Comparison of ENCODE assay signal across 17 cellular contexts in the genomic region with DNA sequence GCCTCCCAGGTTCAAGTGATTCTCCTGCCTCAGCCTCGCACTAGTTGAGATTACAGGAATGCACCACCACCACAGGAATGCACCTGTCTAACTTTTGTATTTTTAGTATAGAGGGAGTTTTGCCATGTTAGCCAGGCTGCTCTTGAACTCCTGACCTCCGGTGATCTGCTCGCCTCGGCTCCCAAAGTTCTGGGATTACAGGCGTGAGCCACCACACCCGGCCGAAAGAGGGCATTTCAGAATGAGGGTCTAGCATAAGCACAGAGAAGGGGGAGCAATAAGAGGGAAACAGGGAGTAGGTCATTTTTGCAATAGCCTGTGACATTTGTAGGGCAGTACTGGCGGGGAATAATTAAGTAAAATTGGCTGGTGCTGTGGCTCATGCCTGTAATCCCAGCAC. TPM values are rescaled to one million over a fixed set of nuclear protein-coding genes. Genes with fewer than 3 reads are reported as not detected.
DNase-seq lines count a peak whose midpoint lies in the region; ATAC-seq lines count a peak whose summit lies in the region.
"Had no signal": no experiment of that assay in that cellular context is flagged by ENCODE, and none has a peak within 500 bp of the region (broad histone marks: within the 10 kb centered on the region; RNA-seq: fewer than 3 reads in every experiment).

No MANE protein-coding gene starts in this region.

- H3K4me1 Mint-ChIP-seq in activated naive CD4-positive, alpha-beta T cell treated with anti-CD3 and anti-CD28 coated beads, Interleukin-2, amount 50 U/mL, for 24 hours = peaks cover 28% of the 10 kb centered on the region
- H3K4me1 Mint-ChIP-seq in T-cell (peaks cover 34 to 36% (median 34%) of the 10 kb centered on the region in 3 donors), memory B cell (peaks cover 14% of the 10 kb centered on the region)

- no peaks in the 10 kb centered on the region for H3K36me3 ChIP-seq in subcutaneous abdominal adipose tissue (ENCODE audit: control insufficient read depth in 5 of 5, insufficient read depth in 5 of 5, low read length in 5 of 5)
- H3K36me3 ChIP-seq: right atrium auricular region had no signal

- H3K27ac Mint-ChIP-seq in activated naive CD4-positive, alpha-beta T cell treated with anti-CD3 and anti-CD28 coated beads, Interleukin-2, amount 50 U/mL, for 24 hours = peak overlapping the region; percentile 80
- H3K27ac Mint-ChIP-seq in T-cell (no peak overlapping the region), memory B cell (no peak overlapping the region)

- H3K4me1 ChIP-seq in subcutaneous abdominal adipose tissue (ENCODE audit: control insufficient read depth in 5 of 5, insufficient read depth in 5 of 5, low read length in 5 of 5) = peaks cover 0 to 23% (median 18%) of the 10 kb centered on the region in 5 donors
- H3K4me1 ChIP-seq: testis had no signal

- no peak overlapping the region for H3K9ac ChIP-seq in subcutaneous abdominal adipose tissue (ENCODE audit: low read length in 5 of 5)

- no peaks in the 10 kb centered on the region for H3K36me3 Mint-ChIP-seq in activated naive CD4-positive, alpha-beta T cell treated with anti-CD3 and anti-CD28 coated beads, Interleukin-2, amount 50 U/mL, for 24 hours
- peaks cover 4% of the 10 kb centered on the region for H3K36me3 Mint-ChIP-seq in T-cell
- H3K36me3 Mint-ChIP-seq in memory B cell = peaks cover 4% of the 10 kb centered on the region

- H3K9me3 ChIP-seq in subcutaneous abdominal adipose tissue (ENCODE audit: control insufficient read depth in 5 of 5, low read length in 5 of 5) = no peaks in the 10 kb centered on the region
- H3K9me3 ChIP-seq: esophagus muscularis mucosa, gastroesophageal sphincter, right atrium auricular region, testis had no signal

- CTCF ChIA-PET in T-cell (lab: Charles Lee) = no interaction called here

- no peaks in the 10 kb centered on the region for H3K9me3 Mint-ChIP-seq in activated naive CD4-positive, alpha-beta T cell treated with anti-CD3 and anti-CD28 coated beads, Interleukin-2, amount 50 U/mL, for 24 hours
- H3K9me3 Mint-ChIP-seq in T-cell (no peaks in the 10 kb centered on the region), memory B cell (no peaks in the 10 kb centered on the region)

- DNase-seq in activated naive CD4-positive, alpha-beta T cell treated with Interleukin-2 at 50 U/mL for 16 hours = no peak
- DNase-seq in T-cell (no peak), memory B cell (ENCODE audit: low spot score in 2 of 2) (no peak), epidermal melanocyte (ENCODE audit: insufficient read length, low spot score) (no peak)
- DNase-seq: central memory CD4-positive, alpha-beta T cell; midbrain; NCI-H1092 treated with DMSO at 0.1 percent for 48 hours; NCI-H2081; NCI-H510A; testis had no signal

- peak overlapping the region; percentile 90 for H3K27ac ChIP-seq in subcutaneous abdominal adipose tissue (ENCODE audit: low read depth, low read length)

- no peak overlapping the region for H3K4me3 ChIP-seq in subcutaneous abdominal adipose tissue (ENCODE audit: low read depth in 1 of 5, low read length in 5 of 5)

- H3K4me3 Mint-ChIP-seq in activated naive CD4-positive, alpha-beta T cell treated with anti-CD3 and anti-CD28 coated beads, Interleukin-2, amount 50 U/mL, for 24 hours = no peak overlapping the region
- H3K4me3 Mint-ChIP-seq in T-cell (peak overlapping the region; percentile 50 to 99 (median 97)), memory B cell (peak overlapping the region; percentile 64)

- H3K27me3 Mint-ChIP-seq in activated naive CD4-positive, alpha-beta T cell treated with anti-CD3 and anti-CD28 coated beads, Interleukin-2, amount 50 U/mL, for 24 hours = no peaks in the 10 kb centered on the region
- H3K27me3 Mint-ChIP-seq in T-cell = no peaks in the 10 kb centered on the region
- H3K27me3 Mint-ChIP-seq in memory B cell = no peaks in the 10 kb centered on the region

- POLR2A ChIA-PET in T-cell (lab: Charles Lee) = no interaction called here

- no peak for ATAC-seq in T-cell (replicated peaks in 1 of 4)
- no peak for ATAC-seq in memory B cell (ENCODE audit: low read depth)
- no peak for ATAC-seq in GM19324 (IDR thresholded peaks at IDR 0.05; ENCODE audit: low FRiP score, unreplicated experiment)
- ATAC-seq in GM18517 (IDR thresholded peaks at IDR 0.05; ENCODE audit: unreplicated experiment) = no peak
- ATAC-seq: gastroesophageal sphincter had no signal

- no peaks in the 10 kb centered on the region for H3K27me3 ChIP-seq in subcutaneous abdominal adipose tissue (ENCODE audit: control insufficient read depth in 5 of 5, insufficient read depth in 4 of 5, low read length in 5 of 5)
- H3K27me3 ChIP-seq: esophagus muscularis mucosa, gastroesophageal sphincter, right atrium auricular region, testis had no signal

RNA-seq across cellular contexts. Expression of a gene that starts 1.9 kb away (rescaled TPM):
- 10 to 100 TPM; 17.7 to 21.9 (median 19.9) TPM for total RNA-seq in T-cell

RNA-seq across cellular contexts. Expression of a gene that starts 21.8 kb away (rescaled TPM):
- 10 to 100 TPM; 30.3 to 54.1 (median 45.6) TPM for total RNA-seq in T-cell

RNA-seq across cellular contexts. Expression of a gene that starts 50.6 kb away (rescaled TPM):
- total RNA-seq in T-cell = 10 to 100 TPM; 35.0 to 46.3 (median 41.5) TPM
